Comparison of ENCODE assay signal across 1 cellular context in the genomic region with DNA sequence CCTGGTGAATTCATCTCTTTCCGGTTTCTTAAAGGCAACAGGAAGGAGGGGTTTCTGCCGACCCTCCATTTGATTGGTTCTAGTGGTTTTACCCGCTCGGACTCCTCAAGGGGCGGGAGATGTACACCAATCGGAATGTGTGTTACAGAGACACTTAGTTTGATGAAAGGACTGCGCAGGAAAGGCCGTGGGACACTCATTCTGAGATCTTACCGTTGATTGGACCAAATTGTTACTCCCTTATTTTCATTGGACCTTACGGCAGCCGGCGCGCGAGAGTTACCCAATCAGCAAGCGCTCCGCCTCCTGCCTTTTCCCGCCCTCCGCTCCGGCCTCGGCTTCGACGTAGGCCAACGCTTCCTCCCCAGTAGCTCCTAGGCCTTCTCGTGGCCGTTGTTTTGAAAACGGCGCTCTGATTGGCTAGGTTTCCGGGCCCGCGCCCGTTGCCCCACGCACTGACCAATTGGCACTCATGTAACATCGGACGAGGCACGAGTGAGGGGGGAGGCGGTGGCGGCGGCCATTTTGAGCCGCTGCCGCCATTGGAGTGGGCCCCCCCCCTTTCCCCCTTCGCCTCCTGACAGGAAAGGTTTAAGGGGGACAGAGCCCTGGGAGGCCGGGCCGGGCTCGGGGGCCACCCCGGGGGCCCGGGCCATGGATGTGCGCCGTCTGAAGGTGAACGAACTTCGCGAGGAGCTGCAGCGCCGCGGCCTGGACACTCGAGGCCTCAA.
TF ChIP-seq lines count a peak whose summit lies in the region.

A gene (plus strand): TSS at position 523 of the 731 bp plus-strand sequence. CDS start 132 bp downstream, at position 655.

TF ChIP-seq in HEK293, 187 proteins besides CTCF, POLR2A, EP300 and RAD21 (continued from another document and continues in another):
- TF ChIP-seq, protein P1, sequence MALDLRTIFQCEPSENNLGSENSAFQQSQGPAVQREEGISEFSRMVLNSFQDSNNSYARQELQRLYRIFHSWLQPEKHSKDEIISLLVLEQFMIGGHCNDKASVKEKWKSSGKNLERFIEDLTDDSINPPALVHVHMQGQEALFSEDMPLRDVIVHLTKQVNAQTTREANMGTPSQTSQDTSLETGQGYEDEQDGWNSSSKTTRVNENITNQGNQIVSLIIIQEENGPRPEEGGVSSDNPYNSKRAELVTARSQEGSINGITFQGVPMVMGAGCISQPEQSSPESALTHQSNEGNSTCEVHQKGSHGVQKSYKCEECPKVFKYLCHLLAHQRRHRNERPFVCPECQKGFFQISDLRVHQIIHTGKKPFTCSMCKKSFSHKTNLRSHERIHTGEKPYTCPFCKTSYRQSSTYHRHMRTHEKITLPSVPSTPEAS (tag by site-specific recombination; IDR thresholded peaks at IDR 0.05): peak; percentile 58
- TF ChIP-seq ZFHX2 (tag by site-specific recombination; conservative IDR thresholded peaks at IDR 0.05) (peak; percentile 84), YY1 (tag by site-specific recombination; IDR thresholded peaks at IDR 0.05) (peak; percentile 100), ZNF146 (tag by site-specific recombination; IDR thresholded peaks at IDR 0.05) (0 out of 2 replicates have a peak, but pooled peaks have one; percentile 12), ZNF555 (tag by site-specific recombination; conservative IDR thresholded peaks at IDR 0.05) (no peak), KLF1 (tag by site-specific recombination; IDR thresholded peaks at IDR 0.05) (peak; percentile 63; the same call in 1 of the 2 replicates), ZNF701 (tag by site-specific recombination; IDR thresholded peaks at IDR 0.05) (no peak), ZBTB7A (tag by site-specific recombination; IDR thresholded peaks at IDR 0.05; ENCODE audit: low read depth) (peak; percentile 95), KLF10 (tag by site-specific recombination; IDR thresholded peaks at IDR 0.05) (peak; percentile 93), ZNF391 (tag by site-specific recombination; IDR thresholded peaks at IDR 0.05; ENCODE audit: borderline replicate concordance, low read depth) (peak; percentile 92; the same call in 1 of the 2 replicates), BCL11A (tag by site-specific recombination; IDR thresholded peaks at IDR 0.05; ENCODE audit: low read depth) (no peak; the same call in 1 of the 2 replicates), ZNF610 (tag by site-specific recombination; IDR thresholded peaks at IDR 0.05; ENCODE audit: borderline replicate concordance) (peak; percentile 70; the same call in 1 of the 2 replicates), GLI2 (tag by site-specific recombination; IDR thresholded peaks at IDR 0.05; ENCODE audit: borderline replicate concordance, low read depth) (no peak), ZFP69B (tag by site-specific recombination; IDR thresholded peaks at IDR 0.05) (peak; percentile 99), ZNF549 (tag by site-specific recombination; IDR thresholded peaks at IDR 0.05) (no peak), ZNF561 (tag by site-specific recombination; IDR thresholded peaks at IDR 0.05; ENCODE audit: borderline replicate concordance) (peak; percentile 91), ZNF785 (tag by site-specific recombination; IDR thresholded peaks at IDR 0.05) (no peak), ZBTB8A (tag by site-specific recombination; IDR thresholded peaks at IDR 0.05) (peak; percentile 88), ZNF423 (tag by site-specific recombination; IDR thresholded peaks at IDR 0.05) (no peak), BCL11B (tag by site-specific recombination; IDR thresholded peaks at IDR 0.05; ENCODE audit: low read depth) (peak; percentile 88), ZBTB48 (tag by site-specific recombination; IDR thresholded peaks at IDR 0.05) (no peak), ZNF670 (tag by site-specific recombination; IDR thresholded peaks at IDR 0.05; ENCODE audit: low read depth) (no peak), ZNF266 (tag by site-specific recombination; IDR thresholded peaks at IDR 0.05; ENCODE audit: low read depth) (no peak), ZXDB (tag by site-specific recombination; IDR thresholded peaks at IDR 0.05) (peak; percentile 96), MZF1 (tag by site-specific recombination; IDR thresholded peaks at IDR 0.05; ENCODE audit: borderline replicate concordance) (no peak), ZNF37A (tag by site-specific recombination; IDR thresholded peaks at IDR 0.05) (no peak), ZNF514 (tag by site-specific recombination; IDR thresholded peaks at IDR 0.05) (no peak), ZIC2 (tag by site-specific recombination; IDR thresholded peaks at IDR 0.05) (peak; percentile 26), FEZF1 (tag by site-specific recombination; IDR thresholded peaks at IDR 0.05) (0 out of 2 replicates have a peak, but pooled peaks have one; percentile 20)
- TF ChIP-seq, protein P2, sequence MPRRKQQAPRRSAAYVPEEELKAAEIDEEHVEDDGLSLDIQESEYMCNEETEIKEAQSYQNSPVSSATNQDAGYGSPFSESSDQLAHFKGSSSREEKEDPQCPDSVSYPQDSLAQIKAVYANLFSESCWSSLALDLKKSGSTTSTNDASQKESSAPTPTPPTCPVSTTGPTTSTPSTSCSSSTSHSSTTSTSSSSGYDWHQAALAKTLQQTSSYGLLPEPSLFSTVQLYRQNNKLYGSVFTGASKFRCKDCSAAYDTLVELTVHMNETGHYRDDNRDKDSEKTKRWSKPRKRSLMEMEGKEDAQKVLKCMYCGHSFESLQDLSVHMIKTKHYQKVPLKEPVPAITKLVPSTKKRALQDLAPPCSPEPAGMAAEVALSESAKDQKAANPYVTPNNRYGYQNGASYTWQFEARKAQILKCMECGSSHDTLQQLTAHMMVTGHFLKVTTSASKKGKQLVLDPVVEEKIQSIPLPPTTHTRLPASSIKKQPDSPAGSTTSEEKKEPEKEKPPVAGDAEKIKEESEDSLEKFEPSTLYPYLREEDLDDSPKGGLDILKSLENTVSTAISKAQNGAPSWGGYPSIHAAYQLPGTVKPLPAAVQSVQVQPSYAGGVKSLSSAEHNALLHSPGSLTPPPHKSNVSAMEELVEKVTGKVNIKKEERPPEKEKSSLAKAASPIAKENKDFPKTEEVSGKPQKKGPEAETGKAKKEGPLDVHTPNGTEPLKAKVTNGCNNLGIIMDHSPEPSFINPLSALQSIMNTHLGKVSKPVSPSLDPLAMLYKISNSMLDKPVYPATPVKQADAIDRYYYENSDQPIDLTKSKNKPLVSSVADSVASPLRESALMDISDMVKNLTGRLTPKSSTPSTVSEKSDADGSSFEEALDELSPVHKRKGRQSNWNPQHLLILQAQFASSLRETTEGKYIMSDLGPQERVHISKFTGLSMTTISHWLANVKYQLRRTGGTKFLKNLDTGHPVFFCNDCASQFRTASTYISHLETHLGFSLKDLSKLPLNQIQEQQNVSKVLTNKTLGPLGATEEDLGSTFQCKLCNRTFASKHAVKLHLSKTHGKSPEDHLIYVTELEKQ (tag by site-specific recombination; IDR thresholded peaks at IDR 0.05; ENCODE audit: borderline replicate concordance): no peak
- TF ChIP-seq, protein P3, sequence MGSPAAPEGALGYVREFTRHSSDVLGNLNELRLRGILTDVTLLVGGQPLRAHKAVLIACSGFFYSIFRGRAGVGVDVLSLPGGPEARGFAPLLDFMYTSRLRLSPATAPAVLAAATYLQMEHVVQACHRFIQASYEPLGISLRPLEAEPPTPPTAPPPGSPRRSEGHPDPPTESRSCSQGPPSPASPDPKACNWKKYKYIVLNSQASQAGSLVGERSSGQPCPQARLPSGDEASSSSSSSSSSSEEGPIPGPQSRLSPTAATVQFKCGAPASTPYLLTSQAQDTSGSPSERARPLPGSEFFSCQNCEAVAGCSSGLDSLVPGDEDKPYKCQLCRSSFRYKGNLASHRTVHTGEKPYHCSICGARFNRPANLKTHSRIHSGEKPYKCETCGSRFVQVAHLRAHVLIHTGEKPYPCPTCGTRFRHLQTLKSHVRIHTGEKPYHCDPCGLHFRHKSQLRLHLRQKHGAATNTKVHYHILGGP (tag by site-specific recombination; IDR thresholded peaks at IDR 0.05): no peak; the same call in 1 of the 2 replicates
- TF ChIP-seq, protein P4, sequence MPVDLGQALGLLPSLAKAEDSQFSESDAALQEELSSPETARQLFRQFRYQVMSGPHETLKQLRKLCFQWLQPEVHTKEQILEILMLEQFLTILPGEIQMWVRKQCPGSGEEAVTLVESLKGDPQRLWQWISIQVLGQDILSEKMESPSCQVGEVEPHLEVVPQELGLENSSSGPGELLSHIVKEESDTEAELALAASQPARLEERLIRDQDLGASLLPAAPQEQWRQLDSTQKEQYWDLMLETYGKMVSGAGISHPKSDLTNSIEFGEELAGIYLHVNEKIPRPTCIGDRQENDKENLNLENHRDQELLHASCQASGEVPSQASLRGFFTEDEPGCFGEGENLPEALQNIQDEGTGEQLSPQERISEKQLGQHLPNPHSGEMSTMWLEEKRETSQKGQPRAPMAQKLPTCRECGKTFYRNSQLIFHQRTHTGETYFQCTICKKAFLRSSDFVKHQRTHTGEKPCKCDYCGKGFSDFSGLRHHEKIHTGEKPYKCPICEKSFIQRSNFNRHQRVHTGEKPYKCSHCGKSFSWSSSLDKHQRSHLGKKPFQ (tag by site-specific recombination; IDR thresholded peaks at IDR 0.05): 0 out of 2 replicates have a peak, but pooled peaks have one; percentile 10
- TF ChIP-seq, protein P5, sequence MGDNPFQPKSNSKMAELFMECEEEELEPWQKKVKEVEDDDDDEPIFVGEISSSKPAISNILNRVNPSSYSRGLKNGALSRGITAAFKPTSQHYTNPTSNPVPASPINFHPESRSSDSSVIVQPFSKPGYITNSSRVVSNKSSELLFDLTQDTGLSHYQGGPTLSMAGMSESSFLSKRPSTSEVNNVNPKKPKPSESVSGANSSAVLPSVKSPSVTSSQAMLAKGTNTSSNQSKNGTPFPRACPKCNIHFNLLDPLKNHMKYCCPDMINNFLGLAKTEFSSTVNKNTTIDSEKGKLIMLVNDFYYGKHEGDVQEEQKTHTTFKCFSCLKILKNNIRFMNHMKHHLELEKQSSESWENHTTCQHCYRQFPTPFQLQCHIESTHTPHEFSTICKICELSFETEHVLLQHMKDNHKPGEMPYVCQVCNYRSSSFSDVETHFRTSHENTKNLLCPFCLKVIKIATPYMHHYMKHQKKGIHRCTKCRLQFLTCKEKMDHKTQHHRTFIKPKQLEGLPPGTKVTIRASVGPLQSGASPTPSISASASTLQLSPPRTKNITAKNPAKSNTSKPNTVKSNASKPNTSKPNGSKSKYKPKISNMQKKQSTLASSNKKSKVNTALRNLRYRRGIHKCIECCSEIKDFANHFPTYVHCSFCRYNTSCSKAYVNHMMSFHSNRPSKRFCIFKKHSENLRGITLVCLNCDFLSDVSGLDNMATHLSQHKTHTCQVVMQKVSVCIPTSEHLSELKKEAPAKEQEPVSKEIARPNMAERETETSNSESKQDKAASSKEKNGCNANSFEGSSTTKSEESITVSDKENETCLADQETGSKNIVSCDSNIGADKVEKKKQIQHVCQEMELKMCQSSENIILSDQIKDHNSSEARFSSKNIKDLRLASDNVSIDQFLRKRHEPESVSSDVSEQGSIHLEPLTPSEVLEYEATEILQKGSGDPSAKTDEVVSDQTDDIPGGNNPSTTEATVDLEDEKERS (tag by site-specific recombination; IDR thresholded peaks at IDR 0.05): peak; percentile 83; the same call in 1 of the 2 replicates
- TF ChIP-seq, protein P6, sequence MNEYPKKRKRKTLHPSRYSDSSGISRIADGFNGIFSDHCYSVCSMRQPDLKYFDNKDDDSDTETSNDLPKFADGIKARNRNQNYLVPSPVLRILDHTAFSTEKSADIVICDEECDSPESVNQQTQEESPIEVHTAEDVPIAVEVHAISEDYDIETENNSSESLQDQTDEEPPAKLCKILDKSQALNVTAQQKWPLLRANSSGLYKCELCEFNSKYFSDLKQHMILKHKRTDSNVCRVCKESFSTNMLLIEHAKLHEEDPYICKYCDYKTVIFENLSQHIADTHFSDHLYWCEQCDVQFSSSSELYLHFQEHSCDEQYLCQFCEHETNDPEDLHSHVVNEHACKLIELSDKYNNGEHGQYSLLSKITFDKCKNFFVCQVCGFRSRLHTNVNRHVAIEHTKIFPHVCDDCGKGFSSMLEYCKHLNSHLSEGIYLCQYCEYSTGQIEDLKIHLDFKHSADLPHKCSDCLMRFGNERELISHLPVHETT (tag by site-specific recombination; IDR thresholded peaks at IDR 0.05): peak; percentile 91
- TF ChIP-seq, protein P7, sequence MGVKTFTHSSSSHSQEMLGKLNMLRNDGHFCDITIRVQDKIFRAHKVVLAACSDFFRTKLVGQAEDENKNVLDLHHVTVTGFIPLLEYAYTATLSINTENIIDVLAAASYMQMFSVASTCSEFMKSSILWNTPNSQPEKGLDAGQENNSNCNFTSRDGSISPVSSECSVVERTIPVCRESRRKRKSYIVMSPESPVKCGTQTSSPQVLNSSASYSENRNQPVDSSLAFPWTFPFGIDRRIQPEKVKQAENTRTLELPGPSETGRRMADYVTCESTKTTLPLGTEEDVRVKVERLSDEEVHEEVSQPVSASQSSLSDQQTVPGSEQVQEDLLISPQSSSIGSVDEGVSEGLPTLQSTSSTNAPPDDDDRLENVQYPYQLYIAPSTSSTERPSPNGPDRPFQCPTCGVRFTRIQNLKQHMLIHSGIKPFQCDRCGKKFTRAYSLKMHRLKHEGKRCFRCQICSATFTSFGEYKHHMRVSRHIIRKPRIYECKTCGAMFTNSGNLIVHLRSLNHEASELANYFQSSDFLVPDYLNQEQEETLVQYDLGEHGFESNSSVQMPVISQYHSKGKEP (tag by site-specific recombination; IDR thresholded peaks at IDR 0.05): no peak; the same call in 1 of the 2 replicates
- TF ChIP-seq, protein P8, sequence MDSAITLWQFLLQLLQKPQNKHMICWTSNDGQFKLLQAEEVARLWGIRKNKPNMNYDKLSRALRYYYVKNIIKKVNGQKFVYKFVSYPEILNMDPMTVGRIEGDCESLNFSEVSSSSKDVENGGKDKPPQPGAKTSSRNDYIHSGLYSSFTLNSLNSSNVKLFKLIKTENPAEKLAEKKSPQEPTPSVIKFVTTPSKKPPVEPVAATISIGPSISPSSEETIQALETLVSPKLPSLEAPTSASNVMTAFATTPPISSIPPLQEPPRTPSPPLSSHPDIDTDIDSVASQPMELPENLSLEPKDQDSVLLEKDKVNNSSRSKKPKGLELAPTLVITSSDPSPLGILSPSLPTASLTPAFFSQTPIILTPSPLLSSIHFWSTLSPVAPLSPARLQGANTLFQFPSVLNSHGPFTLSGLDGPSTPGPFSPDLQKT (IDR thresholded peaks at IDR 0.05; ENCODE audit: borderline replicate concordance, low read depth, low read length): 0 out of 2 replicates have a peak, but pooled peaks have one; percentile 54
- TF ChIP-seq, protein P9, sequence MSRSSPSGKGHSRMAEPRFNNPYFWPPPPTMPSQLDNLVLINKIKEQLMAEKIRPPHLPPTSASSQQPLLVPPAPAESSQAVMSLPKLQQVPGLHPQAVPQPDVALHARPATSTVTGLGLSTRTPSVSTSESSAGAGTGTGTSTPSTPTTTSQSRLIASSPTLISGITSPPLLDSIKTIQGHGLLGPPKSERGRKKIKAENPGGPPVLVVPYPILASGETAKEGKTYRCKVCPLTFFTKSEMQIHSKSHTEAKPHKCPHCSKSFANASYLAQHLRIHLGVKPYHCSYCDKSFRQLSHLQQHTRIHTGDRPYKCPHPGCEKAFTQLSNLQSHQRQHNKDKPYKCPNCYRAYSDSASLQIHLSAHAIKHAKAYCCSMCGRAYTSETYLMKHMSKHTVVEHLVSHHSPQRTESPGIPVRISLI (tag by site-specific recombination; IDR thresholded peaks at IDR 0.05): no peak
